8 cellular contexts compared by ENCODE assay signal in genomic region chr12:123532021-123532420, GRCh38. TPM values are rescaled to one million over a fixed set of nuclear protein-coding genes. Genes with fewer than 3 reads are reported as not detected.
DNase-seq lines count a peak whose midpoint lies in the region; ATAC-seq and TF ChIP-seq lines count a peak whose summit lies in the region.

No MANE protein-coding gene starts in this region.

- peak; percentile 46 for ATAC-seq in GM21825 (IDR thresholded peaks at IDR 0.05; ENCODE audit: unreplicated experiment)
- no peak for ATAC-seq in WTC11
- peak; percentile 3 to 36 for ATAC-seq in right cardiac atrium
- no peak for ATAC-seq in stimulated activated naive CD8-positive, alpha-beta T cell treated with anti-CD3 and anti-CD28 coated beads, Interleukin-15, amount 100 ng/mL, for 72 hours
- ATAC-seq in HG03139 (IDR thresholded peaks at IDR 0.05; ENCODE audit: unreplicated experiment), result no peak

- DNase-seq in AG04450 (ENCODE audit: low read depth, low spot score), result no peak
- DNase-seq in WTC11 (ENCODE audit: low spot score), result no peak
- peak in 1 of 3 donors; percentile 56 for DNase-seq in right cardiac atrium
- DNase-seq in stimulated activated naive CD8-positive, alpha-beta T cell treated with anti-CD3 and anti-CD28 coated beads, Interleukin-15, amount 100 ng/mL, for 72 hours, result no peak
- DNase-seq in DMS53 (lab: John Stamatoyannopoulos, UW), result no peak
- no peak for DNase-seq in COLO668 (lab: John Stamatoyannopoulos, UW; ENCODE audit: unreplicated experiment)

- intact Hi-C loops in right cardiac atrium (cut with DNase I), result no loop called here

- peaks cover 6% of the 10 kb centered on the region for H3K4me1 ChIP-seq in right cardiac atrium (ENCODE audit: control insufficient read depth, insufficient read depth, low read length)

- TF ChIP-seq CTCF in AG04450 (IDR thresholded peaks at IDR 0.05; ENCODE audit: low read depth, low read length) (no peak), WTC11 (IDR thresholded peaks at IDR 0.05) (no peak)

- H3K27ac Mint-ChIP-seq in WTC11, result no peak overlapping the region
- H3K27ac Mint-ChIP-seq in stimulated activated naive CD8-positive, alpha-beta T cell treated with anti-CD3 and anti-CD28 coated beads, Interleukin-15, amount 100 ng/mL, for 72 hours, result no peak overlapping the region

- POLR2A ChIA-PET in AG04450 (lab: Yijun Ruan, JAX), result no interaction called here
- POLR2A ChIA-PET in WTC11 (lab: Charles Lee), result no interaction called here

- peak overlapping the region; percentile 87 for H3K4me3 ChIP-seq in AG04450 (ENCODE audit: low read depth, low read length)
- H3K4me3 ChIP-seq in right cardiac atrium (ENCODE audit: low read length), result peak overlapping the region; percentile 83

- H3K4me1 Mint-ChIP-seq in WTC11, result peaks cover 4% of the 10 kb centered on the region
- H3K4me1 Mint-ChIP-seq in stimulated activated naive CD8-positive, alpha-beta T cell treated with anti-CD3 and anti-CD28 coated beads, Interleukin-15, amount 100 ng/mL, for 72 hours, result peaks cover 17% of the 10 kb centered on the region

- 2% methylated on average over 1 of the region's 1 CpG for WGBS in right cardiac atrium

- CTCF ChIA-PET in AG04450 (lab: Charles Lee) (interaction anchor here (0.9 to 1.2 kb wide), 2 partner anchors 10 to 50 kb away, joined by 4 to 5 read pairs; no protein-coding TSS in a partner anchor), WTC11 (lab: Charles Lee) (no interaction called here)

- H3K27me3 Mint-ChIP-seq in WTC11 (ENCODE audit: low read depth), result peaks cover 27% of the 10 kb centered on the region
- no peaks in the 10 kb centered on the region for H3K27me3 Mint-ChIP-seq in stimulated activated naive CD8-positive, alpha-beta T cell treated with anti-CD3 and anti-CD28 coated beads, Interleukin-15, amount 100 ng/mL, for 72 hours

- peak overlapping the region; percentile 39 for H3K27ac ChIP-seq in AG04450 (ENCODE audit: low read depth, low read length)
- H3K27ac ChIP-seq in right cardiac atrium (ENCODE audit: low read length), result peak overlapping the region; percentile 94

- no peaks in the 10 kb centered on the region; the same call in 1 of the 2 replicates for H3K9me3 ChIP-seq in AG04450 (ENCODE audit: control insufficient read depth, insufficient read depth, low read length)
- no peaks in the 10 kb centered on the region for H3K9me3 ChIP-seq in right cardiac atrium (ENCODE audit: control insufficient read depth, low read length)

- no peaks in the 10 kb centered on the region for H3K36me3 Mint-ChIP-seq in WTC11

- no peaks in the 10 kb centered on the region for H3K27me3 ChIP-seq in AG04450 (ENCODE audit: control insufficient read depth, insufficient read depth, low read length)
- no peaks in the 10 kb centered on the region for H3K27me3 ChIP-seq in right cardiac atrium (ENCODE audit: control insufficient read depth, insufficient read depth)

- peak overlapping the region; percentile 81 for H3K4me3 Mint-ChIP-seq in WTC11
- H3K4me3 Mint-ChIP-seq in stimulated activated naive CD8-positive, alpha-beta T cell treated with anti-CD3 and anti-CD28 coated beads, Interleukin-15, amount 100 ng/mL, for 72 hours, result peak overlapping the region; percentile 50 to 71

- H3K9me3 Mint-ChIP-seq in WTC11, result no peaks in the 10 kb centered on the region
- no peaks in the 10 kb centered on the region for H3K9me3 Mint-ChIP-seq in stimulated activated naive CD8-positive, alpha-beta T cell treated with anti-CD3 and anti-CD28 coated beads, Interleukin-15, amount 100 ng/mL, for 72 hours

TF ChIP-seq in WTC11, 78 proteins besides CTCF, POLR2A, EP300 and RAD21:
- no peak for TF ChIP-seq NFYB (CRISPR knock-in tag; conservative IDR thresholded peaks at IDR 0.05; ENCODE audit: low read depth)
- no peak for TF ChIP-seq TEAD4 (CRISPR knock-in tag; IDR thresholded peaks at IDR 0.05)
- no peak for TF ChIP-seq HMGXB4 (CRISPR knock-in tag; IDR thresholded peaks at IDR 0.05)
- TF ChIP-seq GRHL2 (CRISPR knock-in tag; IDR thresholded peaks at IDR 0.05; ENCODE audit: insufficient replicate concordance, severe bottlenecking), result no peak
- TF ChIP-seq E2F4 (CRISPR knock-in tag; IDR thresholded peaks at IDR 0.05; ENCODE audit: borderline replicate concordance, low read depth), result no peak
- no peak for TF ChIP-seq RORB (CRISPR knock-in tag; IDR thresholded peaks at IDR 0.05)
- no peak for TF ChIP-seq JAZF1 (CRISPR knock-in tag; IDR thresholded peaks at IDR 0.05)
- TF ChIP-seq AFF4 (CRISPR knock-in tag; IDR thresholded peaks at IDR 0.05; ENCODE audit: borderline replicate concordance), result no peak
- TF ChIP-seq ZNF396 (CRISPR knock-in tag; IDR thresholded peaks at IDR 0.05; ENCODE audit: borderline replicate concordance), result no peak
- TF ChIP-seq TCF7 (CRISPR knock-in tag; IDR thresholded peaks at IDR 0.05; ENCODE audit: low read depth), result no peak
- TF ChIP-seq ZNF416 (CRISPR knock-in tag; IDR thresholded peaks at IDR 0.05), result no peak
- TF ChIP-seq FOXP1 (CRISPR knock-in tag; IDR thresholded peaks at IDR 0.05; ENCODE audit: borderline replicate concordance), result no peak

RNA-seq across cellular contexts. Expression of gene RILPL1, which starts 1.5 kb away (rescaled TPM):
- polyA plus RNA-seq in AG04450 (2011; rRNA removed) (18.7 and 19.8 TPM in 2 replicates), right cardiac atrium (127 TPM)
- 14.6 and 15.4 TPM in 2 replicates for polyA minus RNA-seq in AG04450 (2011; rRNA and poly(A)+ RNA removed)
- total RNA-seq in WTC11 (2021) (8.2 to 10.6 TPM (median 10.1 TPM) in 3 replicates), right cardiac atrium (100 to 1,000 TPM; 118 to 146 (median 133) TPM)

RNA-seq across cellular contexts. Expression of gene TMED2, which starts 52.3 kb away (rescaled TPM):
- 241 and 319 TPM in 2 replicates for polyA plus RNA-seq in AG04450 (2011; rRNA removed)
- polyA minus RNA-seq in AG04450 (2011; rRNA and poly(A)+ RNA removed), result 171 and 196 TPM in 2 replicates
- total RNA-seq in WTC11 (2021), result 189 to 224 TPM (median 197 TPM) in 3 replicates
- 100 to 1,000 TPM; 161 to 253 (median 180) TPM for total RNA-seq in right cardiac atrium
- polyA plus RNA-seq in right cardiac atrium, result 90.9 TPM

Comparison
In these comparisons a context has a peak if more than half of its experiments do, and no peak if none do; other contexts are left out.
1. ATAC-seq: peak in GM21825 (single experiment) and right cardiac atrium (2 of 2); none in WTC11 (single experiment), stimulated activated naive CD8-positive, alpha-beta T cell treated with anti-CD3 and anti-CD28 coated beads, Interleukin-15, amount 100 ng/mL, for 72 hours (single experiment) and HG03139 (single experiment).
2. RNA of gene RILPL1, which starts 1.5 kb away (total RNA-seq): 118 to 146 TPM in right cardiac atrium; 8.2 to 10.6 TPM in WTC11; every median in the first group is over 10 times any median in the second.